9 cellular contexts compared by ENCODE assay signal in genomic region chr1:27968692-27969091, GRCh38. TPM values are rescaled to one million over a fixed set of nuclear protein-coding genes. Genes with fewer than 3 reads are reported as not detected.
DNase-seq lines count a peak whose midpoint lies in the region; ATAC-seq and TF ChIP-seq lines count a peak whose summit lies in the region.
"Had no signal": no experiment of that assay in that cellular context is flagged by ENCODE, and none has a peak within 500 bp of the region (broad histone marks: within the 10 kb centered on the region; RNA-seq: fewer than 3 reads in every experiment).

No MANE protein-coding gene starts in this region.

- H3K9me3 ChIP-seq in smooth muscle cell (replicated peaks; ENCODE audit: low read depth): no peaks in the 10 kb centered on the region
- H3K9me3 ChIP-seq in vagina: no peaks in the 10 kb centered on the region
- H3K9me3 ChIP-seq: BLaER1 had no signal

- H3F3A ChIP-seq in smooth muscle cell (ENCODE audit: low read depth): peaks cover 7% of the 10 kb centered on the region

- peaks cover 5% of the 10 kb centered on the region for H3K36me3 Mint-ChIP-seq in activated CD8-positive, alpha-beta T cell treated with anti-CD3 and anti-CD28 coated beads for 36 hours (ENCODE audit: low read depth)
- H3K36me3 Mint-ChIP-seq in activated CD8-positive, alpha-beta T cell treated with anti-CD3 and anti-CD28 coated beads, Interleukin-2, amount 10 ng/mL, durations not matched to agents 7 days and 5 days (ENCODE audit: low read depth): peaks cover 27% of the 10 kb centered on the region

- ATAC-seq in activated CD8-positive, alpha-beta T cell treated with anti-CD3 and anti-CD28 coated beads for 36 hours: no peak
- ATAC-seq in activated CD8-positive, alpha-beta T cell treated with anti-CD3 and anti-CD28 coated beads, Interleukin-2, amount 10 ng/mL, durations not matched to agents 7 days and 5 days: no peak
- ATAC-seq in GM21723 (IDR thresholded peaks at IDR 0.05; ENCODE audit: unreplicated experiment): no peak
- no peak for ATAC-seq in Right ventricle myocardium superior (ENCODE audit: poor library complexity)

- no peak overlapping the region for H2AFZ ChIP-seq in smooth muscle cell (ENCODE audit: low read depth)

- H3K27me3 Mint-ChIP-seq in activated CD8-positive, alpha-beta T cell treated with anti-CD3 and anti-CD28 coated beads for 36 hours: no peaks in the 10 kb centered on the region
- no peaks in the 10 kb centered on the region for H3K27me3 Mint-ChIP-seq in activated CD8-positive, alpha-beta T cell treated with anti-CD3 and anti-CD28 coated beads, Interleukin-2, amount 10 ng/mL, durations not matched to agents 7 days and 5 days (ENCODE audit: low read depth)

- CTCF ChIA-PET in activated CD8-positive, alpha-beta T cell treated with anti-CD3 and anti-CD28 coated beads for 36 hours (lab: Charles Lee): no interaction called here
- CTCF ChIA-PET in activated CD8-positive, alpha-beta T cell treated with anti-CD3 and anti-CD28 coated beads, Interleukin-2, amount 10 ng/mL, durations not matched to agents 7 days and 5 days (lab: Charles Lee): interaction anchor here (0.6 to 1.6 kb wide), 3 partner anchors 9 to 30 kb away, joined by 3 read pairs; no protein-coding TSS in a partner anchor
- CTCF ChIA-PET in RWPE1 (lab: Yijun Ruan, JAX): interaction anchor here (0.6 kb wide), 2 partner anchors 63 to 657 kb away, joined by 4 to 6 read pairs; no protein-coding TSS in a partner anchor

- peaks cover 16% of the 10 kb centered on the region for H3K4me1 Mint-ChIP-seq in activated CD8-positive, alpha-beta T cell treated with anti-CD3 and anti-CD28 coated beads for 36 hours (ENCODE audit: low read depth)
- H3K4me1 Mint-ChIP-seq in activated CD8-positive, alpha-beta T cell treated with anti-CD3 and anti-CD28 coated beads, Interleukin-2, amount 10 ng/mL, durations not matched to agents 7 days and 5 days (ENCODE audit: low read depth): peaks cover 14% of the 10 kb centered on the region

- H3K27me3 ChIP-seq in smooth muscle cell (ENCODE audit: low read depth) (no peaks in the 10 kb centered on the region), vagina (no peaks in the 10 kb centered on the region)
- H3K27me3 ChIP-seq: BLaER1 had no signal

- TF ChIP-seq POLR2A in vagina (IDR thresholded peaks at IDR 0.05): no peak

- H3K4me2 ChIP-seq in smooth muscle cell: peak overlapping the region; percentile 12
- H3K4me2 ChIP-seq: BLaER1 had no signal

- intact Hi-C loops in activated CD8-positive, alpha-beta T cell treated with anti-CD3 and anti-CD28 coated beads for 36 hours (cut with micrococcal nuclease): no loop called here
- intact Hi-C loops in Right ventricle myocardium superior (cut with DNase I) (no loop called here), vagina (cut with DNase I) (no loop called here)

- H3K9me3 Mint-ChIP-seq in activated CD8-positive, alpha-beta T cell treated with anti-CD3 and anti-CD28 coated beads for 36 hours: no peaks in the 10 kb centered on the region
- H3K9me3 Mint-ChIP-seq in activated CD8-positive, alpha-beta T cell treated with anti-CD3 and anti-CD28 coated beads, Interleukin-2, amount 10 ng/mL, durations not matched to agents 7 days and 5 days (ENCODE audit: insufficient read depth): no peaks in the 10 kb centered on the region

- no peaks in the 10 kb centered on the region for H3K4me1 ChIP-seq in smooth muscle cell (ENCODE audit: low read depth)
- H3K4me1 ChIP-seq in vagina: peaks cover 11% of the 10 kb centered on the region
- H3K4me1 ChIP-seq: BLaER1 had no signal

- H3K79me2 ChIP-seq in smooth muscle cell (ENCODE audit: low read depth): no peaks in the 10 kb centered on the region

- H3K4me3 Mint-ChIP-seq in activated CD8-positive, alpha-beta T cell treated with anti-CD3 and anti-CD28 coated beads for 36 hours: no peak overlapping the region
- no peak overlapping the region for H3K4me3 Mint-ChIP-seq in activated CD8-positive, alpha-beta T cell treated with anti-CD3 and anti-CD28 coated beads, Interleukin-2, amount 10 ng/mL, durations not matched to agents 7 days and 5 days

- TF ChIP-seq CTCF in activated CD8-positive, alpha-beta T cell treated with anti-CD3 and anti-CD28 coated beads for 36 hours (IDR thresholded peaks at IDR 0.05): no peak
- TF ChIP-seq CTCF in RWPE1 (conservative IDR thresholded peaks at IDR 0.05; ENCODE audit: low read depth): no peak
- no peak for TF ChIP-seq CTCF in fibroblast of mammary gland (conservative IDR thresholded peaks at IDR 0.05; ENCODE audit: control insufficient read depth, insufficient read depth, low read depth, low read length)
- no peak for TF ChIP-seq CTCF in smooth muscle cell (IDR thresholded peaks at IDR 0.05; ENCODE audit: borderline replicate concordance, insufficient read depth, poor library complexity, severe bottlenecking)
- no peak for TF ChIP-seq CTCF in vagina (IDR thresholded peaks at IDR 0.05)

- H3K27ac ChIP-seq in RWPE1 (no peak overlapping the region), smooth muscle cell (ENCODE audit: low read depth) (peak overlapping the region; percentile 85), vagina (no peak overlapping the region)
- H3K27ac ChIP-seq: BLaER1 had no signal

- no peak overlapping the region for H3K9ac ChIP-seq in smooth muscle cell (ENCODE audit: low read depth)
- H3K9ac ChIP-seq: BLaER1 had no signal

- H3K4me3 ChIP-seq in fibroblast of mammary gland (ENCODE audit: control insufficient read depth, low read depth, low read length): no peak overlapping the region
- no peak overlapping the region for H3K4me3 ChIP-seq in smooth muscle cell
- no peak overlapping the region for H3K4me3 ChIP-seq in vagina
- H3K4me3 ChIP-seq: BLaER1 had no signal

- peak overlapping the region; percentile 61 for H3K27ac Mint-ChIP-seq in activated CD8-positive, alpha-beta T cell treated with anti-CD3 and anti-CD28 coated beads for 36 hours
- no peak overlapping the region for H3K27ac Mint-ChIP-seq in activated CD8-positive, alpha-beta T cell treated with anti-CD3 and anti-CD28 coated beads, Interleukin-2, amount 10 ng/mL, durations not matched to agents 7 days and 5 days

- H3K36me3 ChIP-seq in smooth muscle cell (ENCODE audit: low read depth): no peaks in the 10 kb centered on the region
- peaks cover 0 to 16% of the 10 kb centered on the region in 2 donors for H3K36me3 ChIP-seq in vagina

- no peak for DNase-seq in activated CD8-positive, alpha-beta T cell treated with anti-CD3 and anti-CD28 coated beads for 36 hours
- no peak for DNase-seq in activated CD8-positive, alpha-beta T cell treated with anti-CD3 and anti-CD28 coated beads, Interleukin-2, amount 10 ng/mL, durations not matched to agents 7 days and 5 days
- DNase-seq in RWPE1 (ENCODE audit: low spot score) (peak; percentile 40), fibroblast of mammary gland (ENCODE audit: low read depth) (peak; percentile 97), smooth muscle cell (lab: John Stamatoyannopoulos, UW; ENCODE audit: unreplicated experiment) (no peak), Right ventricle myocardium superior (no peak), vagina (ENCODE audit: extremely low spot score in 2 of 2) (no peak)

- no peaks in the 10 kb centered on the region for H4K20me1 ChIP-seq in smooth muscle cell (ENCODE audit: low read depth)
- H4K20me1 ChIP-seq: BLaER1 had no signal

- POLR2A ChIA-PET in activated CD8-positive, alpha-beta T cell treated with anti-CD3 and anti-CD28 coated beads for 36 hours (lab: Charles Lee): interaction anchor here (0.6 to 1.0 kb wide), 2 partner anchors 10 to 1438 kb away, joined by 3 to 4 read pairs; partner anchors contain the start of gene XKR8
- POLR2A ChIA-PET in activated CD8-positive, alpha-beta T cell treated with anti-CD3 and anti-CD28 coated beads, Interleukin-2, amount 10 ng/mL, durations not matched to agents 7 days and 5 days (lab: Charles Lee): no interaction called here
- POLR2A ChIA-PET in RWPE1 (lab: Yijun Ruan, JAX; ENCODE audit: low non-redundant PET): interaction anchor here (0.6 kb wide), 1 partner anchor 300 kb away, joined by 9 read pairs; no protein-coding TSS in a partner anchor

- WGBS in smooth muscle cell (ENCODE audit: low lambda C conversion rate): 7% methylated on average over 3 of the region's 3 CpGs

RNA-seq across cellular contexts. Expression of gene XKR8, which starts 8.9 kb away (rescaled TPM):
- total RNA-seq in activated CD8-positive, alpha-beta T cell treated with anti-CD3 and anti-CD28 coated beads for 36 hours: 1 to 10 TPM; 3.4 to 3.6 TPM
- total RNA-seq in activated CD8-positive, alpha-beta T cell treated with anti-CD3 and anti-CD28 coated beads, Interleukin-2, amount 10 ng/mL, durations not matched to agents 7 days and 5 days: 1 to 10 TPM; 8.0 TPM
- total RNA-seq in smooth muscle cell: 10.7 and 11.6 TPM in 2 replicates
- polyA plus RNA-seq in smooth muscle cell: 16.3 and 19.4 TPM in 2 replicates
- 4.1 TPM for total RNA-seq in Right ventricle myocardium superior
- 7.4 TPM for total RNA-seq in vagina

RNA-seq across cellular contexts. Expression of gene SMPDL3B, which starts 33.9 kb away (rescaled TPM):
- under 1 TPM; 0.27 to 0.38 TPM for total RNA-seq in activated CD8-positive, alpha-beta T cell treated with anti-CD3 and anti-CD28 coated beads for 36 hours
- total RNA-seq in activated CD8-positive, alpha-beta T cell treated with anti-CD3 and anti-CD28 coated beads, Interleukin-2, amount 10 ng/mL, durations not matched to agents 7 days and 5 days: under 1 TPM; 0.76 to 0.82 TPM
- total RNA-seq in smooth muscle cell (1.3 TPM in 1 of 2 replicates, not detected in the other), Right ventricle myocardium superior (not detected), vagina (2.0 TPM)
- polyA plus RNA-seq in smooth muscle cell: 0.41 and 1.7 TPM in 2 replicates

RNA-seq across cellular contexts. Expression of gene RPA2, which starts 54.3 kb away (rescaled TPM):
- 10 to 100 TPM; 61.6 to 67.2 TPM for total RNA-seq in activated CD8-positive, alpha-beta T cell treated with anti-CD3 and anti-CD28 coated beads for 36 hours
- 10 to 100 TPM; 79.0 to 81.0 TPM for total RNA-seq in activated CD8-positive, alpha-beta T cell treated with anti-CD3 and anti-CD28 coated beads, Interleukin-2, amount 10 ng/mL, durations not matched to agents 7 days and 5 days
- total RNA-seq in smooth muscle cell (28.1 and 39.5 TPM in 2 replicates), Right ventricle myocardium superior (21.4 TPM), vagina (10.8 TPM)
- polyA plus RNA-seq in smooth muscle cell: 27.0 and 38.5 TPM in 2 replicates

Comparison
In these comparisons a context has a peak if more than half of its experiments do, and no peak if none do; other contexts are left out.
1. DNase-seq: peak in RWPE1 (single experiment) and fibroblast of mammary gland (single experiment); none in activated CD8-positive, alpha-beta T cell treated with anti-CD3 and anti-CD28 coated beads for 36 hours (single experiment), activated CD8-positive, alpha-beta T cell treated with anti-CD3 and anti-CD28 coated beads, Interleukin-2, amount 10 ng/mL, durations not matched to agents 7 days and 5 days (single experiment), smooth muscle cell (single experiment), Right ventricle myocardium superior (single experiment) and vagina (0 of 2).